35 cellular contexts compared by ENCODE assay signal in the genomic region with DNA sequence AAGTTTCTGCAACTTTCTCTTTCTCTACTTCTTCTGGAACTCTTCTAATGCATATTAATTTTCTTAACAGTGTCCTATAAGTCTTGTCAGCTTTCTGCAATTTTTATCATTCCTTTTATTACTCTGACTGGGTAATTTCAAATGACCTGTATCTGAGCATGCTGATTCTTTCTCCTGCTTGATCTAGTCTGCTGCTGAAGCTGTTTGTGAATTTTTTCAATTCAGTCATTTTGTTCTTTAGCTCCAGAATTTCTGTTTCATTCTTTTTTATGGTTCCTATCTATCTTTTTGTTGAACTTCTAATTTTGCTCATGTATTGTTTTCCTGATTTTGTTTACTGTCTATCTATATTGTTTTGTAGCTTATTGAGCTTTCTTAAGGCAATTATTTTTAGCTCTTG. TPM values are rescaled to one million over a fixed set of nuclear protein-coding genes. Genes with fewer than 3 reads are reported as not detected.
"Had no signal": no experiment of that assay in that cellular context is flagged by ENCODE, and none has a peak within 500 bp of the region (broad histone marks: within the 10 kb centered on the region; RNA-seq: fewer than 3 reads in every experiment).

No MANE protein-coding gene starts in this region.

- H3K27me3 ChIP-seq: esophagus squamous epithelium, gastrocnemius medialis, heart right ventricle, left lung had no signal

- H3K4me3 ChIP-seq: esophagus squamous epithelium, gastrocnemius medialis, heart right ventricle, left lung, lower lobe of right lung, mucosa of descending colon had no signal

- ATAC-seq: effector memory CD8-positive, alpha-beta T cell; esophagus mucosa; gastrocnemius medialis; left cardiac atrium; left lung; left ventricle myocardium superior; mucosa of descending colon; naive thymus-derived CD8-positive, alpha-beta T cell had no signal

- H3K4me3 Mint-ChIP-seq: dendritic cell treated with granulocyte-macrophage colony-stimulating factor and Interleukin-4, amounts not matched to agents 40 ng/mL and 50 ng/mL, for 4 days; effector memory CD8-positive, alpha-beta T cell; endodermal cell; mesothelial cell of epicardium; naive B cell; naive thymus-derived CD8-positive, alpha-beta T cell had no signal

- H3K27ac ChIP-seq: epithelial cell of prostate, esophagus squamous epithelium, gastrocnemius medialis, heart right ventricle, left lung, lower lobe of right lung had no signal

- H3K36me3 ChIP-seq: esophagus squamous epithelium, gastrocnemius medialis, heart right ventricle, left lung, lower lobe of right lung had no signal

- H3K27ac Mint-ChIP-seq: dendritic cell treated with granulocyte-macrophage colony-stimulating factor and Interleukin-4, amounts not matched to agents 40 ng/mL and 50 ng/mL, for 4 days; effector memory CD8-positive, alpha-beta T cell; endodermal cell; mesothelial cell of epicardium had no signal

- H3K4me1 ChIP-seq: esophagus squamous epithelium, left lung, lower lobe of right lung had no signal

- H3K27me3 Mint-ChIP-seq: dendritic cell treated with granulocyte-macrophage colony-stimulating factor and Interleukin-4, amounts not matched to agents 40 ng/mL and 50 ng/mL, for 4 days had no signal

- H3K9me3 ChIP-seq: esophagus squamous epithelium, gastrocnemius medialis had no signal

- H3K4me1 Mint-ChIP-seq: endodermal cell, naive B cell had no signal

- FAIRE-seq: endometrium, islet of Langerhans, keratinocyte had no signal

- DNase-seq: cortex of kidney; effector CD8-positive, alpha-beta T cell; effector memory CD8-positive, alpha-beta T cell; endodermal cell; erythroblast; esophagus squamous epithelium; foreskin fibroblast; foreskin melanocyte; gastrocnemius medialis; glutamatergic neuron; head of caudate nucleus; heart right ventricle; hippocampal formation; left cardiac atrium; left lung; left ventricle myocardium superior; lower lobe of right lung; mesenchymal stem cell; mucosa of descending colon; naive B cell; naive thymus-derived CD8-positive, alpha-beta T cell had no signal

RNA-seq across cellular contexts. Expression of a gene that starts 1.5 kb away (rescaled TPM):
- total RNA-seq: glomerular endothelial cell, mesenteric fat pad, mesothelial cell of epicardium, myocyte had no signal
- polyA plus RNA-seq: naive thymus-derived CD8-positive, alpha-beta T cell had no signal

RNA-seq across cellular contexts. Expression of a gene that starts 40.1 kb away (rescaled TPM):
- total RNA-seq: dermis microvascular lymphatic vessel endothelial cell; endodermal cell; esophagus mucosa; esophagus squamous epithelium; glomerular endothelial cell; kidney epithelial cell; left cardiac atrium; lower leg skin; lung microvascular endothelial cell; mesenteric fat pad; mesothelial cell of epicardium; myocyte; naive thymus-derived CD8-positive, alpha-beta T cell had no signal
- polyA plus RNA-seq: keratinocyte; naive thymus-derived CD8-positive, alpha-beta T cell had no signal
